In genomic region chr14:29925736-29926135, GRCh38 we compare ENCODE assay signal across 15 cellular contexts. TPM values are rescaled to one million over a fixed set of nuclear protein-coding genes. Genes with fewer than 3 reads are reported as not detected.
DNase-seq lines count a peak whose midpoint lies in the region; ATAC-seq, FAIRE-seq and TF ChIP-seq lines count a peak whose summit lies in the region.
"Had no signal": no experiment of that assay in that cellular context is flagged by ENCODE, and none has a peak within 500 bp of the region (broad histone marks: within the 10 kb centered on the region; RNA-seq: fewer than 3 reads in every experiment).

No MANE protein-coding gene starts in this region.

- no peak overlapping the region for H3K27ac Mint-ChIP-seq in nephron progenitor cell
- H3K27ac Mint-ChIP-seq: CD4-positive, CD25-positive, alpha-beta regulatory T cell; stimulated activated naive CD8-positive, alpha-beta T cell treated with anti-CD3 and anti-CD28 coated beads, Interleukin-15, amount 100 ng/mL, for 72 hours had no signal

- no peak overlapping the region for H3K27ac ChIP-seq in H1 (ENCODE audit: low read depth, low read length)

- H2BK5ac ChIP-seq in H1 (ENCODE audit: low read depth, low read length): no peak overlapping the region

- H3K27me3 Mint-ChIP-seq in nephron progenitor cell (ENCODE audit: low read depth, poor library complexity): peaks cover 24% of the 10 kb centered on the region

- TF ChIP-seq RAD21 in H1 (IDR thresholded peaks at IDR 0.05 in 1 of 2, conservative IDR thresholded peaks at IDR 0.05 in 1 of 2; ENCODE audit: low read depth in 2 of 2, low read length in 2 of 2): no peak

- CTCF ChIA-PET in H1 (lab: Charles Lee; ENCODE audit: partially characterized antibody): no interaction called here

- no peak overlapping the region for H4K5ac ChIP-seq in H1 (ENCODE audit: insufficient read length, low read depth, low read length)

- H3K4me1 ChIP-seq in H1 (replicated peaks in 1 of 4; ENCODE audit: control insufficient read depth in 3 of 4, insufficient read depth in 4 of 4, low read length in 3 of 4): peaks cover 4 to 15% (median 6%) of the 10 kb centered on the region in 4 experiments; a peak in 6 of 7 replicates

- H3K18ac ChIP-seq in H1 (ENCODE audit: extremely low read depth, low read length): no peak overlapping the region

- TF ChIP-seq CTCF in AG10803 (conservative IDR thresholded peaks at IDR 0.05; ENCODE audit: low read length): no peak
- no peak for TF ChIP-seq CTCF in LNCaP clone FGC (IDR thresholded peaks at IDR 0.05; ENCODE audit: control insufficient read depth, extremely low read depth, insufficient read depth)
- no peak for TF ChIP-seq CTCF in H1 (IDR thresholded peaks at IDR 0.05; ENCODE audit: control extremely low read depth in 1 of 3, insufficient read depth in 1 of 3, low read depth in 1 of 3, low read length in 3 of 3)
- TF ChIP-seq CTCF in nephron progenitor cell (IDR thresholded peaks at IDR 0.05): no peak

- no peak overlapping the region for H2BK120ac ChIP-seq in H1 (replicated peaks; ENCODE audit: low read depth, low read length)

- peaks cover 25% of the 10 kb centered on the region for H3K4me1 Mint-ChIP-seq in nephron progenitor cell

- no peak for TF ChIP-seq EP300 in H1 (IDR thresholded peaks at IDR 0.05; ENCODE audit: borderline replicate concordance in 1 of 2, low read depth in 2 of 2, low read length in 2 of 2)

- no peak overlapping the region for H2BK15ac ChIP-seq in H1 (ENCODE audit: low read length)

- H3K23me2 ChIP-seq in H1 (ENCODE audit: low read depth, low read length): peaks cover 14% of the 10 kb centered on the region

- no peak overlapping the region for H3K14ac ChIP-seq in H1 (ENCODE audit: insufficient read length)

- H3K9me3 Mint-ChIP-seq in nephron progenitor cell: no peaks in the 10 kb centered on the region

- H3K79me1 ChIP-seq in H1 (ENCODE audit: low read depth, low read length): no peaks in the 10 kb centered on the region

- H4K91ac ChIP-seq in H1 (replicated peaks; ENCODE audit: insufficient read length, low read length): no peak overlapping the region

- no peaks in the 10 kb centered on the region for H3K9me3 ChIP-seq in H1 (ENCODE audit: insufficient read depth in 2 of 2, low read depth in 1 of 2, low read length in 1 of 2)

- no peak overlapping the region for H2BK12ac ChIP-seq in H1 (ENCODE audit: low read depth, low read length)

- no peak overlapping the region for H2AFZ ChIP-seq in H1 (ENCODE audit: low read length)

- no peak for TF ChIP-seq POLR2A in H1 (IDR thresholded peaks at IDR 0.05; ENCODE audit: control extremely low read depth in 1 of 2, low read depth in 2 of 2, low read length in 2 of 2)

- no peak overlapping the region for H2BK20ac ChIP-seq in H1 (ENCODE audit: low read length)

- DNase-seq in AG10803 (ENCODE audit: low read depth) (peak; percentile 35), LNCaP clone FGC (ENCODE audit: low read depth) (no peak), H1 (ENCODE audit: low read depth in 1 of 2, low spot score in 2 of 2) (no peak), nephron progenitor cell (no peak), urothelium cell line (ENCODE audit: low spot score) (no peak)
- no peak for DNase-seq in stimulated activated CD8-positive, alpha-beta memory T cell treated with anti-CD3 and anti-CD28 coated beads, Interleukin-4, amount 100 ng/mL, for 48 hours
- DNase-seq: activated CD4-positive, alpha-beta T cell treated with anti-CD3 and anti-CD28 coated beads for 4 hours; activated effector memory CD4-positive, alpha-beta T cell treated with anti-CD3 and anti-CD28 coated beads, Interleukin-2, amount 50 U/mL, for 16 hours; CD4-positive, CD25-positive, alpha-beta regulatory T cell; MV-4-11; stimulated activated CD4-positive, alpha-beta T cell treated with anti-CD3 and anti-CD28 coated beads, Interleukin-2, amount 100 ng/mL, for 24 hours; stimulated activated naive CD8-positive, alpha-beta T cell treated with anti-CD3 and anti-CD28 coated beads, Interleukin-15, amount 100 ng/mL, for 72 hours had no signal

- H3K9ac ChIP-seq in H1 (replicated peaks in 1 of 4; ENCODE audit: extremely low read depth in 1 of 4, low read depth in 3 of 4, low read length in 3 of 4): no peak overlapping the region

- no peak overlapping the region for H3K56ac ChIP-seq in H1 (replicated peaks; ENCODE audit: insufficient read length, low read depth, low read length)

- no peak for ATAC-seq in HG02571 (IDR thresholded peaks at IDR 0.05; ENCODE audit: unreplicated experiment)
- no peak for ATAC-seq in GM21360 (IDR thresholded peaks at IDR 0.05; ENCODE audit: unreplicated experiment)
- ATAC-seq: SK-N-SH treated with all-trans-retinoic acid at 6 μM for 48 hours; stimulated activated naive CD8-positive, alpha-beta T cell treated with anti-CD3 and anti-CD28 coated beads, Interleukin-15, amount 100 ng/mL, for 72 hours had no signal

- H4K8ac ChIP-seq in H1 (ENCODE audit: extremely low read depth, insufficient read depth, low read length): no peak overlapping the region

- H3K4me2 ChIP-seq in H1 (ENCODE audit: insufficient read depth in 1 of 2, low read depth in 2 of 2, low read length in 2 of 2): peak overlapping the region; percentile 92 to 99

- H3K4me3 Mint-ChIP-seq in nephron progenitor cell: peak overlapping the region; percentile 96

- no peak overlapping the region for H3K23ac ChIP-seq in H1 (ENCODE audit: insufficient read length)

- no peaks in the 10 kb centered on the region for H3K36me3 Mint-ChIP-seq in nephron progenitor cell (ENCODE audit: low read depth)
- H3K36me3 Mint-ChIP-seq: CD4-positive, CD25-positive, alpha-beta regulatory T cell had no signal

- no peak overlapping the region for H3K4ac ChIP-seq in H1 (replicated peaks; ENCODE audit: insufficient read length, low read depth, low read length)

- no peak overlapping the region for H2AK5ac ChIP-seq in H1 (ENCODE audit: low read depth, low read length)

- H3K27me3 ChIP-seq in H1 (replicated peaks in 1 of 4; ENCODE audit: control insufficient read depth in 3 of 4, extremely low read depth in 1 of 4, insufficient read depth in 3 of 4, low read length in 3 of 4): peaks cover 0 to 12% (median 9%) of the 10 kb centered on the region in 4 experiments; a peak in 5 of 7 replicates

- POLR2A ChIA-PET in H1 (lab: Charles Lee; ENCODE audit: partially characterized antibody): no interaction called here

- FAIRE-seq in H1 (lab: Jason Lieb, UNC) (no peak), urothelium cell line (lab: Jason Lieb, UNC) (no peak)

- H3K36me3 ChIP-seq in H1 (ENCODE audit: control insufficient read depth in 2 of 4, insufficient read depth in 4 of 4, low read length in 3 of 4): no peaks in the 10 kb centered on the region

- 36% methylated on average over 3 of the region's 3 CpGs; no CpG with 5 or more reads in 1 of the 2 experiments for WGBS in H1 (ENCODE audit: extremely low coverage in 1 of 2, insufficient coverage in 1 of 2, insufficient read length in 1 of 2, insufficient replicate concordance in 2 of 2, low coverage in 1 of 2, low lambda C conversion rate in 2 of 2, missing lambda C conversion rate in 1 of 2), 2 experiments

- peaks cover 2 to 7% of the 10 kb centered on the region in 2 experiments for H4K20me1 ChIP-seq in H1 (replicated peaks in 1 of 2; ENCODE audit: control insufficient read depth in 1 of 2, insufficient read depth in 2 of 2, low read length in 2 of 2)

- H3K4me3 ChIP-seq in AG10803 (ENCODE audit: low read length) (peak overlapping the region; percentile 94), LNCaP clone FGC (ENCODE audit: low read depth, low read length) (peak overlapping the region; percentile 97), H1 (ENCODE audit: extremely low read depth in 1 of 4, insufficient read depth in 2 of 4, low read depth in 3 of 4, low read length in 4 of 4) (peak overlapping the region in 2 of 4 experiments; percentile 59 to 91; a peak in 4 of 8 replicates)

- no peaks in the 10 kb centered on the region for H3K79me2 ChIP-seq in H1 (ENCODE audit: control insufficient read depth in 1 of 2, insufficient read depth in 2 of 2, low read length in 2 of 2)

TF ChIP-seq in H1, 55 proteins besides CTCF, POLR2A, EP300 and RAD21:
- TF ChIP-seq RFX5 (IDR thresholded peaks at IDR 0.05; ENCODE audit: borderline replicate concordance, low read depth, low read length): no peak
- TF ChIP-seq BCL11A (IDR thresholded peaks at IDR 0.05; ENCODE audit: low read depth in 2 of 2, low read length in 2 of 2): no peak
- TF ChIP-seq TBP (IDR thresholded peaks at IDR 0.05; ENCODE audit: low read depth, low read length): no peak
- no peak for TF ChIP-seq CREB1 (IDR thresholded peaks at IDR 0.05)
- TF ChIP-seq TAF7 (optimal IDR thresholded peaks at IDR 0.05; ENCODE audit: borderline replicate concordance, low read depth, low read length): no peak
- no peak for TF ChIP-seq JUN (IDR thresholded peaks at IDR 0.05; ENCODE audit: low read depth, low read length)
- TF ChIP-seq ATF3 (IDR thresholded peaks at IDR 0.05; ENCODE audit: insufficient read depth, low read depth, low read length): no peak
- no peak for TF ChIP-seq SIRT6 (IDR thresholded peaks at IDR 0.05; ENCODE audit: low read length)
- TF ChIP-seq CBX5 (IDR thresholded peaks at IDR 0.05; ENCODE audit: low read depth, low read length): no peak
- no peak for TF ChIP-seq BACH1 (IDR thresholded peaks at IDR 0.05; ENCODE audit: low read length)
- no peak for TF ChIP-seq SRF (IDR thresholded peaks at IDR 0.05; ENCODE audit: low read depth, low read length)
- no peak for TF ChIP-seq NRF1 (IDR thresholded peaks at IDR 0.05; ENCODE audit: low read depth, low read length)
- TF ChIP-seq CBX8 (IDR thresholded peaks at IDR 0.05; ENCODE audit: borderline replicate concordance, low read depth, low read length): no peak
- no peak for TF ChIP-seq EZH2 (IDR thresholded peaks at IDR 0.05; ENCODE audit: low read depth, low read length, severe bottlenecking)
- no peak for TF ChIP-seq CHD1 (IDR thresholded peaks at IDR 0.05; ENCODE audit: low read depth, low read length)
- TF ChIP-seq RXRA (IDR thresholded peaks at IDR 0.05; ENCODE audit: insufficient read depth, low read depth, low read length): no peak
- no peak for TF ChIP-seq YY1 (IDR thresholded peaks at IDR 0.05; ENCODE audit: low read depth, low read length)

RNA-seq across cellular contexts. Expression of gene PRKD1, which starts 1.9 kb away (rescaled TPM):
- 6.8 TPM in 2 replicates for total RNA-seq in H1 (2021; fragmentation: NEBNext Ultra II Directional; extraction: Animal tissue kit (Norgen Biotek cat#: 25700))
- polyA plus RNA-seq in H1 (2011; rRNA removed): 1.9 and 3.6 TPM in 2 replicates
- 3.6 TPM for polyA plus RNA-seq in H1 (2011; cell fraction: cytosol; rRNA removed)
- polyA plus RNA-seq in H1 (2011; cell fraction: nucleus; rRNA removed): 3.5 TPM
- 4.1 to 6.6 TPM (median 5.6 TPM) in 4 replicates for polyA plus RNA-seq in H1 (2012, experiment 1 of 2)
- polyA plus RNA-seq in H1 (2012, experiment 2 of 2): 0.73 TPM
- polyA plus RNA-seq in H1 (2013, experiment 1 of 2): 3.4 TPM
- polyA plus RNA-seq in H1 (2013, experiment 2 of 2): 3.6 TPM
- 11.9 and 16.1 TPM in 2 replicates for polyA minus RNA-seq in H1 (2011; rRNA and poly(A)+ RNA removed)
- 9.4 TPM for polyA minus RNA-seq in H1 (2011; cell fraction: cytosol; rRNA and poly(A)+ RNA removed)
- 14.2 TPM for polyA minus RNA-seq in H1 (2011; cell fraction: nucleus; rRNA and poly(A)+ RNA removed)
- total RNA-seq: CD4-positive, CD25-positive, alpha-beta regulatory T cell had no signal
- polyA plus RNA-seq: CD4-positive, CD25-positive, alpha-beta regulatory T cell had no signal
